Comparison of ENCODE assay signal across 8 cellular contexts in genomic region chr14:63542231-63542999, GRCh38. TPM values are rescaled to one million over a fixed set of nuclear protein-coding genes. Genes with fewer than 3 reads are reported as not detected.
DNase-seq lines count a peak whose midpoint lies in the region; ATAC-seq and TF ChIP-seq lines count a peak whose summit lies in the region.

No MANE protein-coding gene starts in this region.

- TF ChIP-seq CTCF in coronary artery (IDR thresholded peaks at IDR 0.05): no peak
- TF ChIP-seq CTCF in lower lobe of right lung (IDR thresholded peaks at IDR 0.05): no peak
- no peak for TF ChIP-seq CTCF in tibial artery (IDR thresholded peaks at IDR 0.05)

- H3K9me3 ChIP-seq in lower lobe of right lung (no peaks in the 10 kb centered on the region), tibial artery (no peaks in the 10 kb centered on the region)

- DNase-seq in stimulated activated CD4-positive, alpha-beta T cell treated with anti-CD3 and anti-CD28 coated beads, Interleukin-1b, Interleukin-23, amount 100 ng/mL, for 48 hours: peak; percentile 2
- DNase-seq in stimulated activated CD4-positive, alpha-beta T cell treated with anti-CD3 and anti-CD28 coated beads, Interleukin-4, amount 100 ng/mL, for 4 hours: no peak
- DNase-seq in SK-N-DZ (ENCODE audit: low spot score) (peak; percentile 11), coronary artery (ENCODE audit: low spot score) (no peak), lower lobe of right lung (peak; percentile 62), tibial artery (peak in 1 of 2 donors; percentile 66)

- peaks cover 26% of the 10 kb centered on the region for H3K4me1 ChIP-seq in lower lobe of right lung
- peaks cover 0 to 30% (median 7%) of the 10 kb centered on the region in 4 donors for H3K4me1 ChIP-seq in tibial artery

- ATAC-seq in HG02973 (IDR thresholded peaks at IDR 0.05; ENCODE audit: unreplicated experiment): peak; percentile 10
- peak; percentile 58 to 65 for ATAC-seq in lower lobe of right lung
- no peak for ATAC-seq in HG03139 (IDR thresholded peaks at IDR 0.05; ENCODE audit: unreplicated experiment)

- peak overlapping the region; percentile 83 to 94 for H3K27ac ChIP-seq in coronary artery
- peak overlapping the region; percentile 92 for H3K27ac ChIP-seq in lower lobe of right lung
- peak overlapping the region; percentile 90 to 93 for H3K27ac ChIP-seq in tibial artery

- H3K27me3 ChIP-seq in lower lobe of right lung (ENCODE audit: low read depth): no peaks in the 10 kb centered on the region
- no peaks in the 10 kb centered on the region for H3K27me3 ChIP-seq in tibial artery

- intact Hi-C loops in lower lobe of right lung (cut with DNase I) (no loop called here), tibial artery (cut with DNase I; ENCODE audit: low total_unique reads) (loop anchor here (5.0 to 10.0 kb wide), 2 partner anchors 48 to 100 kb away; partner anchors contain the start of gene WDR89)

- H3K36me3 ChIP-seq in lower lobe of right lung (peaks cover 24% of the 10 kb centered on the region), tibial artery (peaks cover 18 to 24% (median 24%) of the 10 kb centered on the region in 3 donors)

- H3K4me3 ChIP-seq in coronary artery (peak overlapping the region; percentile 95), lower lobe of right lung (peak overlapping the region; percentile 94), tibial artery (peak overlapping the region; percentile 88 to 89)

RNA-seq across cellular contexts. Expression of gene PPP2R5E, which starts 0.8 kb away (rescaled TPM):
- 20.7 and 26.2 TPM in 2 replicates for polyA plus RNA-seq in SK-N-DZ (2014; cell fraction: cytosol; rRNA removed)
- polyA plus RNA-seq in SK-N-DZ (2014; cell fraction: nucleus; rRNA removed): 14.0 and 14.2 TPM in 2 replicates
- 45.3 TPM for total RNA-seq in lower lobe of right lung

Comparison
In these comparisons a context has a peak if more than half of its experiments do, and no peak if none do; other contexts are left out.
1. DNase-seq: peak in stimulated activated CD4-positive, alpha-beta T cell treated with anti-CD3 and anti-CD28 coated beads, Interleukin-1b, Interleukin-23, amount 100 ng/mL, for 48 hours (single experiment), SK-N-DZ (single experiment) and lower lobe of right lung (single experiment); none in stimulated activated CD4-positive, alpha-beta T cell treated with anti-CD3 and anti-CD28 coated beads, Interleukin-4, amount 100 ng/mL, for 4 hours (0 of 2) and coronary artery (single experiment).
2. Peak in every context shown above with its lines, with median percentiles within 50 percentile points of each other: H3K27ac ChIP-seq and H3K4me3 ChIP-seq.